13 cellular contexts compared by ENCODE assay signal in genomic region chr13:40233731-40234195, GRCh38.
DNase-seq lines count a peak whose midpoint lies in the region; ATAC-seq and TF ChIP-seq lines count a peak whose summit lies in the region.
"Had no signal": no experiment of that assay in that cellular context is flagged by ENCODE, and none has a peak within 500 bp of the region (broad histone marks: within the 10 kb centered on the region; RNA-seq: fewer than 3 reads in every experiment).

No MANE protein-coding gene starts in this region.

- intact Hi-C loops in uterus (cut with DNase I; ENCODE audit: low total_unique reads), result loop anchor here (5.0 to 10.0 kb wide), 2 partner anchors 171 to 434 kb away; partner anchors contain the start of gene FOXO1

- no peaks in the 10 kb centered on the region for H3K27me3 Mint-ChIP-seq in nephron (ENCODE audit: low read depth)
- H3K27me3 Mint-ChIP-seq: stimulated activated naive B cell treated with anti-CD40 and anti-IgM and Interleukin-4, amounts not matched to agents 10 μg/mL and 1 μg/mL and 100 μg/mL, for 72 hours had no signal

- H3K27ac Mint-ChIP-seq in nephron, result peak overlapping the region; percentile 64 to 88 (median 74)
- H3K27ac Mint-ChIP-seq: stimulated activated naive B cell treated with anti-CD40 and anti-IgM and Interleukin-4, amounts not matched to agents 10 μg/mL and 1 μg/mL and 100 μg/mL, for 72 hours had no signal

- peak overlapping the region; percentile 94 to 96 for H3K27ac ChIP-seq in uterus

- no peak for TF ChIP-seq CTCF in nephron (IDR thresholded peaks at IDR 0.05; ENCODE audit: unreplicated experiment in 3 of 3)
- no peak for TF ChIP-seq CTCF in uterus (IDR thresholded peaks at IDR 0.05)

- H3K9me3 Mint-ChIP-seq in nephron, result no peaks in the 10 kb centered on the region

- DNase-seq in NCI-H82 (lab: John Stamatoyannopoulos, UW) (peak; percentile 96), uterus (peak; percentile 76 to 78), H4 (ENCODE audit: low spot score) (no peak), SKM-1 (lab: John Stamatoyannopoulos, UW; ENCODE audit: unreplicated experiment) (no peak)
- DNase-seq: activated gamma-delta T cell; C1 segment of cervical spinal cord; effector memory CD4-positive, alpha-beta T cell; islet precursor cell; NCI-H146; stimulated activated naive B cell treated with anti-CD40 and anti-IgM and Interleukin-4, amounts not matched to agents 10 μg/mL and 1 μg/mL and 100 μg/mL, for 72 hours had no signal

- peaks cover 4 to 14% of the 10 kb centered on the region in 2 donors for H3K4me1 ChIP-seq in uterus

- no peaks in the 10 kb centered on the region for H3K9me3 ChIP-seq in uterus

- H3K4me3 Mint-ChIP-seq in nephron, result peak overlapping the region in 1 of 3 experiments; percentile 23
- H3K4me3 Mint-ChIP-seq: stimulated activated naive B cell treated with anti-CD40 and anti-IgM and Interleukin-4, amounts not matched to agents 10 μg/mL and 1 μg/mL and 100 μg/mL, for 72 hours had no signal

- H3K36me3 ChIP-seq in uterus, result no peaks in the 10 kb centered on the region

- TF ChIP-seq POLR2A in uterus (IDR thresholded peaks at IDR 0.05), result no peak

- peaks cover 60% of the 10 kb centered on the region for H3K4me1 Mint-ChIP-seq in nephron

- ATAC-seq in esophagus mucosa (peak; percentile 78), GM21529 (IDR thresholded peaks at IDR 0.05; ENCODE audit: unreplicated experiment) (no peak)
- ATAC-seq: stimulated activated naive B cell treated with anti-CD40 and anti-IgM and Interleukin-4, amounts not matched to agents 10 μg/mL and 1 μg/mL and 100 μg/mL, for 72 hours had no signal

- H3K36me3 Mint-ChIP-seq in nephron (ENCODE audit: low read depth), result no peaks in the 10 kb centered on the region
- H3K36me3 Mint-ChIP-seq: stimulated activated naive B cell treated with anti-CD40 and anti-IgM and Interleukin-4, amounts not matched to agents 10 μg/mL and 1 μg/mL and 100 μg/mL, for 72 hours had no signal

- no peak overlapping the region for H3K4me3 ChIP-seq in uterus

- no peaks in the 10 kb centered on the region for H3K27me3 ChIP-seq in uterus

Comparison
In these comparisons a context has a peak if more than half of its experiments do, and no peak if none do; other contexts are left out.
1. DNase-seq: peak in NCI-H82 (single experiment) and uterus (2 of 2); none in H4 (single experiment) and SKM-1 (single experiment).